In the genomic region with DNA sequence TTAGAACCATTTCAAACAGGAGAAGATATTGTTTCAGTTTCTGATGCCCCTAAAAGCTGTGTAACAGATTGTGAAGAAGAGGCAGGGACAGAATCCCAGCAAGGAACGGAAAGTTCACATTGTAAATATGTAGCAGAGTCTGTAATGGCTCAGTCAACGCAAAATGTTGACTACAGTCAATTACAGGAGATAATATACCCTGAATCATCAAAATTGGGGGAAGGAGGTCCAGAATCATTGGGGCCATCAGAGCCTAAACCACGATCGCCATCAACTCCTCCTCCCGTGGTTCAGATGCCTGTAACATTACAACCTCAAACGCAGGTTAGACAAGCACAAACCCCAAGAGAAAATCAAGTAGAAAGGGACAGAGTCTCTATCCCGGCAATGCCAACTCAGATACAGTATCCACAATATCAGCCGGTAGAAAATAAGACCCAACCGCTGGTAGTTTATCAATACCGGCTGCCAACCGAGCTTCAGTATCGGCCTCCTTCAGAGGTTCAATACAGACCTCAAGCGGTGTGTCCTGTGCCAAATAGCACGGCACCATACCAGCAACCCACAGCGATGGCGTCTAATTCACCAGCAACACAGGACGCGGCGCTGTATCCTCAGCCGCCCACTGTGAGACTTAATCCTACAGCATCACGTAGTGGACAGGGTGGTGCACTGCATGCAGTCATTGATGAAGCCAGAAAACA, we compare ENCODE assay signal across 8 cellular contexts. TPM values are rescaled to one million over a fixed set of nuclear protein-coding genes. Genes with fewer than 3 reads are reported as not detected.
DNase-seq lines count a peak whose midpoint lies in the region; ATAC-seq, FAIRE-seq and TF ChIP-seq lines count a peak whose summit lies in the region.

No MANE protein-coding gene starts in this region.

- no peaks in the 10 kb centered on the region for H3K9me3 Mint-ChIP-seq in activated T-helper 2 cell treated with anti-CD3 and anti-CD28 coated beads, Interferon-gamma antibody, Interleukin-2, Interleukin-4, amounts not matched to agents 10 μg/mL and 5 μg/mL and 100 μg/mL, durations not matched to agents 14 hours and 24 hours and 36 hours

- H3K27ac ChIP-seq in A549 (peak overlapping the region; percentile 66 to 81), substantia nigra (ENCODE audit: low read depth, low read length, poor library complexity, severe bottlenecking) (no peak overlapping the region)

- TF ChIP-seq EP300 in A549 (IDR thresholded peaks at IDR 0.05) = no peak

- H3K27ac Mint-ChIP-seq in activated T-helper 2 cell treated with anti-CD3 and anti-CD28 coated beads, Interferon-gamma antibody, Interleukin-2, Interleukin-4, amounts not matched to agents 10 μg/mL and 5 μg/mL and 100 μg/mL, durations not matched to agents 14 hours and 24 hours and 36 hours = no peak overlapping the region

- intact Hi-C loops in activated T-helper 2 cell treated with anti-CD3 and anti-CD28 coated beads, Interferon-gamma antibody, Interleukin-2, Interleukin-4, amounts not matched to agents 10 μg/mL and 5 μg/mL and 100 μg/mL, durations not matched to agents 14 hours and 24 hours and 36 hours (cut with micrococcal nuclease) = no loop called here

- peaks cover 38% of the 10 kb centered on the region for H3K4me1 ChIP-seq in A549

- peak; percentile 87 to 93 for TF ChIP-seq RAD21 in A549 (conservative IDR thresholded peaks at IDR 0.05 in 1 of 2, IDR thresholded peaks at IDR 0.05 in 1 of 2)

- POLR2A ChIA-PET in A549 (lab: Yijun Ruan, JAX) = no interaction called here

- H3K4me1 Mint-ChIP-seq in activated T-helper 2 cell treated with anti-CD3 and anti-CD28 coated beads, Interferon-gamma antibody, Interleukin-2, Interleukin-4, amounts not matched to agents 10 μg/mL and 5 μg/mL and 100 μg/mL, durations not matched to agents 14 hours and 24 hours and 36 hours (ENCODE audit: low read depth) = peaks cover 8% of the 10 kb centered on the region

- H3K4me3 Mint-ChIP-seq in activated T-helper 2 cell treated with anti-CD3 and anti-CD28 coated beads, Interferon-gamma antibody, Interleukin-2, Interleukin-4, amounts not matched to agents 10 μg/mL and 5 μg/mL and 100 μg/mL, durations not matched to agents 14 hours and 24 hours and 36 hours (ENCODE audit: low read depth) = no peak overlapping the region

- no peaks in the 10 kb centered on the region for H3K36me3 Mint-ChIP-seq in activated T-helper 2 cell treated with anti-CD3 and anti-CD28 coated beads, Interferon-gamma antibody, Interleukin-2, Interleukin-4, amounts not matched to agents 10 μg/mL and 5 μg/mL and 100 μg/mL, durations not matched to agents 14 hours and 24 hours and 36 hours (ENCODE audit: low read depth)

- 16% methylated on average over 16 of the region's 21 CpGs for WGBS in A549 (ENCODE audit: missing lambda C conversion rate)

- H3K9me3 ChIP-seq in A549 = no peaks in the 10 kb centered on the region

- TF ChIP-seq CTCF in A549 (IDR thresholded peaks at IDR 0.05) (peak; percentile 62), foreskin fibroblast (IDR thresholded peaks at IDR 0.05; ENCODE audit: low read depth, low read length) (peak; percentile 76), omental fat pad (IDR thresholded peaks at IDR 0.05) (peak in 2 of 3 donors; percentile 66 to 80)

- DNase-seq in A549 (ENCODE audit: low read depth in 1 of 2, low spot score in 1 of 2) (peak; percentile 36 to 88), GM18507 (ENCODE audit: extremely low spot score, insufficient read length, low read depth) (peak; percentile 42), Kasumi-1 (lab: John Stamatoyannopoulos, UW) (peak; percentile 76 to 81), RPMI8226 (peak; percentile 88), foreskin fibroblast (peak; percentile 50 to 79), omental fat pad (ENCODE audit: low spot score) (peak; percentile 60), substantia nigra (lab: John Stamatoyannopoulos, UW) (peak in 48 of 49 donors; percentile 14 to 84 (median 66))
- peak; percentile 70 for DNase-seq in activated T-helper 2 cell treated with anti-CD3 and anti-CD28 coated beads, Interferon-gamma antibody, Interleukin-2, Interleukin-4, amounts not matched to agents 10 μg/mL and 5 μg/mL and 100 μg/mL, durations not matched to agents 14 hours and 24 hours and 36 hours (ENCODE audit: low spot score)

- ATAC-seq in A549 = peak; percentile 97 to 98
- ATAC-seq in omental fat pad (ENCODE audit: low FRiP score) = peak; percentile 89

- FAIRE-seq in A549 (lab: Jason Lieb, UNC) (no peak), GM18507 (lab: Jason Lieb, UNC) (peak; percentile 86)

- CTCF ChIA-PET in A549 (lab: Yijun Ruan, JAX) = interaction anchor here (0.6 to 2.9 kb wide), 13 partner anchors 9 to 311 kb away, joined by 3 to 11 read pairs (median 3); no protein-coding TSS in a partner anchor

- peak overlapping the region; percentile 31 for H3K4me3 ChIP-seq in A549
- no peak overlapping the region for H3K4me3 ChIP-seq in foreskin fibroblast (ENCODE audit: low read depth in 1 of 2, low read length in 2 of 2)

- H3K27me3 Mint-ChIP-seq in activated T-helper 2 cell treated with anti-CD3 and anti-CD28 coated beads, Interferon-gamma antibody, Interleukin-2, Interleukin-4, amounts not matched to agents 10 μg/mL and 5 μg/mL and 100 μg/mL, durations not matched to agents 14 hours and 24 hours and 36 hours (ENCODE audit: low read depth) = peaks cover 18% of the 10 kb centered on the region

- H3K4me2 ChIP-seq in A549 = peak overlapping the region; percentile 64

- 0 out of 2 replicates have a peak, but pooled peaks have one; percentile 7 for TF ChIP-seq POLR2A in A549 (IDR thresholded peaks at IDR 0.05; ENCODE audit: low read length)

TF ChIP-seq in A549, 52 proteins besides CTCF, POLR2A, EP300 and RAD21:
- TF ChIP-seq CEBPB (IDR thresholded peaks at IDR 0.05) = no peak
- TF ChIP-seq SMC3 (IDR thresholded peaks at IDR 0.05) = peak; percentile 82
- TF ChIP-seq, protein P1, sequence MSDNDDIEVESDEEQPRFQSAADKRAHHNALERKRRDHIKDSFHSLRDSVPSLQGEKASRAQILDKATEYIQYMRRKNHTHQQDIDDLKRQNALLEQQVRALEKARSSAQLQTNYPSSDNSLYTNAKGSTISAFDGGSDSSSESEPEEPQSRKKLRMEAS (IDR thresholded peaks at IDR 0.05) = peak; percentile 44; the same call in 1 of the 2 replicates
- no peak for TF ChIP-seq RNF2 (IDR thresholded peaks at IDR 0.05; ENCODE audit: borderline replicate concordance, low read depth)
- TF ChIP-seq MAFK (IDR thresholded peaks at IDR 0.05; ENCODE audit: partially characterized antibody) = peak; percentile 70

RNA-seq across cellular contexts. Expression of a gene that starts 40.8 kb away (rescaled TPM):
- not detected in 2 replicates for polyA plus RNA-seq in A549 (2011; rRNA removed)
- polyA plus RNA-seq in A549 (2012; cell fraction: cytosol; rRNA removed) = not detected in 2 replicates
- not detected in 2 replicates for polyA plus RNA-seq in A549 (2012; cell fraction: nucleus; rRNA removed)
- polyA plus RNA-seq in A549 (2017; fragmentation: RNase III; extraction: RNeasy Plus Mini Kit Qiagen cat#74134 plus additional on column Dnase treatment) = not detected in 3 replicates
- not detected in 2 replicates for polyA minus RNA-seq in A549 (2011; rRNA and poly(A)+ RNA removed)
- total RNA-seq in activated T-helper 2 cell treated with anti-CD3 and anti-CD28 coated beads, Interferon-gamma antibody, Interleukin-2, Interleukin-4, amounts not matched to agents 10 μg/mL and 5 μg/mL and 100 μg/mL, durations not matched to agents 14 hours and 24 hours and 36 hours = 0.21 TPM in 1 of 2 replicates, not detected in the other
- not detected for total RNA-seq in omental fat pad
